In the genomic region with DNA sequence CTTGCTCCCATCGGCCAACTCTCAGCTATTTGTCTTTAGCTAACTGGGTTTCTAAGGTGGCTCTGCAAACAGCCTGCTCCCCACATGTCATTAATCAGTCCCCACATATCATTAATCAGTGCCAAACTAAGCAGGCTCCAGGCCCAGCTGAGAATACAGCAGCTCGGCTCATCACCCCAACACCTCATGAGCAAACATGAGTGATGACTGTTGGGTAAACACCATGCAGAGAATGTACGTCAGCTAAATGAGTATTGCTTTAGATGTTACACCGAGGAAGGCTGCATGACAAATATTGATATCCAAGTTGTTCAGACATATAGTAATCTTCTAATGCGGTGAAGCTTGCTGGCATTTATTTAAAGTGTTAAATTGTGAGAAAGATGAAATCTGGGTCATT, we compare ENCODE assay signal across 16 cellular contexts.
DNase-seq lines count a peak whose midpoint lies in the region; ATAC-seq and TF ChIP-seq lines count a peak whose summit lies in the region.
"Had no signal": no experiment of that assay in that cellular context is flagged by ENCODE, and none has a peak within 500 bp of the region (broad histone marks: within the 10 kb centered on the region; RNA-seq: fewer than 3 reads in every experiment).

No MANE protein-coding gene starts in this region.

- ATAC-seq in HG02571 (IDR thresholded peaks at IDR 0.05; ENCODE audit: unreplicated experiment) (no peak), HG03045 (IDR thresholded peaks at IDR 0.05; ENCODE audit: unreplicated experiment) (no peak)
- ATAC-seq: Panc1, Right ventricle myocardium inferior had no signal

- peaks cover 3% of the 10 kb centered on the region for H3K36me3 Mint-ChIP-seq in type B pancreatic cell

- no peaks in the 10 kb centered on the region for H3K9me3 Mint-ChIP-seq in type B pancreatic cell
- H3K9me3 Mint-ChIP-seq: H9, IgD-negative memory B cell had no signal

- no peaks in the 10 kb centered on the region for H3K27me3 Mint-ChIP-seq in type B pancreatic cell
- H3K27me3 Mint-ChIP-seq: IgD-negative memory B cell had no signal

- H3K27ac Mint-ChIP-seq in type B pancreatic cell: peak overlapping the region; percentile 45

- no peak overlapping the region for H3K4me3 Mint-ChIP-seq in type B pancreatic cell
- H3K4me3 Mint-ChIP-seq: H9, IgD-negative memory B cell had no signal

- TF ChIP-seq CTCF in epithelial cell of esophagus (IDR thresholded peaks at IDR 0.05; ENCODE audit: insufficient read depth, low read depth, low read length, missing control alignments): no peak
- no peak for TF ChIP-seq CTCF in type B pancreatic cell (conservative IDR thresholded peaks at IDR 0.05)

- H3K4me1 Mint-ChIP-seq in type B pancreatic cell (ENCODE audit: unreplicated experiment): peaks cover 18% of the 10 kb centered on the region
- H3K4me1 Mint-ChIP-seq: H9 had no signal

- no peak overlapping the region for H3K4me3 ChIP-seq in epithelial cell of esophagus (ENCODE audit: low read length)
- H3K4me3 ChIP-seq: BLaER1 treated with 17β-estradiol and CSF1 and Interleukin-3, amounts not matched to agents 10 nM and 100 nM had no signal

- peak; percentile 60 for DNase-seq in NCI-H748 (lab: John Stamatoyannopoulos, UW; ENCODE audit: unreplicated experiment)
- no peak for DNase-seq in NCI-H748 treated with DMSO at 0.1 percent for 48 hours (lab: John Stamatoyannopoulos, UW)
- DNase-seq in NCI-H69 (lab: John Stamatoyannopoulos, UW): peak; percentile 90
- peak; percentile 51 for DNase-seq in epithelial cell of esophagus (ENCODE audit: low read depth)
- DNase-seq in type B pancreatic cell (ENCODE audit: extremely low spot score, unreplicated experiment): no peak
- no peak for DNase-seq in NCI-H1694 treated with DMSO at 0.1 percent for 48 hours (lab: John Stamatoyannopoulos, UW)
- DNase-seq: 8988T, H9, NCI-H187 treated with DMSO at 0.1 percent for 48 hours, NCI-H526 had no signal

Comparison
In these comparisons a context has a peak if more than half of its experiments do, and no peak if none do; other contexts are left out.
1. DNase-seq: peak in NCI-H748 (single experiment), NCI-H69 (single experiment) and epithelial cell of esophagus (single experiment); none in NCI-H748 treated with DMSO at 0.1 percent for 48 hours (single experiment), type B pancreatic cell (single experiment) and NCI-H1694 treated with DMSO at 0.1 percent for 48 hours (single experiment).